15 cellular contexts compared by ENCODE assay signal in genomic region chr9:133473743-133474142, GRCh38. TPM values are rescaled to one million over a fixed set of nuclear protein-coding genes. Genes with fewer than 3 reads are reported as not detected.
A peak's percentile ranks its signal among the peaks of the same experiment; 100 is the strongest.
DNase-seq lines count a peak whose midpoint lies in the region; ATAC-seq, FAIRE-seq and TF ChIP-seq lines count a peak whose summit lies in the region.
"Had no signal": no experiment of that assay in that cellular context is flagged by ENCODE, and none has a peak within 500 bp of the region (broad histone marks: within the 10 kb centered on the region; RNA-seq: fewer than 3 reads in every experiment).

No MANE protein-coding gene starts in this region.

- H3K4me2 ChIP-seq in BLaER1 (peak overlapping the region; percentile 65), GM12878 (ENCODE audit: control insufficient read depth, insufficient read depth) (no peak overlapping the region)
- H3K4me2 ChIP-seq: A549 had no signal

- H3K9me3 ChIP-seq in BLaER1 (no peaks in the 10 kb centered on the region), GM12878 (replicated peaks; ENCODE audit: control insufficient read depth, insufficient read depth, low read length) (no peaks in the 10 kb centered on the region), suprapubic skin (no peaks in the 10 kb centered on the region)
- H3K9me3 ChIP-seq: A549, SJSA1 had no signal

- intact Hi-C loops in GM12878 (cut with micrococcal nuclease; ENCODE audit: unreplicated experiment) = no loop called here

- H3K4me3 ChIP-seq in BLaER1 = no peak overlapping the region
- no peak overlapping the region for H3K4me3 ChIP-seq in GM12878
- no peak overlapping the region for H3K4me3 ChIP-seq in suprapubic skin
- H3K4me3 ChIP-seq: A549, SJSA1 had no signal

- DNase-seq in GM12878 (ENCODE audit: low read depth, low spot score) (no peak), suprapubic skin (ENCODE audit: low spot score in 2 of 2) (no peak)
- DNase-seq: DMS79, GOT3, NCI-H1105 treated with DMSO at 0.1 percent for 48 hours, NCI-H1694, NCI-H2081 treated with DMSO at 0.1 percent for 48 hours had no signal

- RAD21 ChIA-PET in GM12878 (lab: Charles Lee; ENCODE audit: unreplicated experiment) = no interaction called here

- H3K36me3 ChIP-seq in BLaER1 = peaks cover 78% of the 10 kb centered on the region
- H3K36me3 ChIP-seq in GM12878 (ENCODE audit: control insufficient read depth in 2 of 2, insufficient read depth in 2 of 2, low read length in 1 of 2) = peaks cover 9 to 24% of the 10 kb centered on the region in 2 experiments; a peak in 3 of 4 replicates
- peaks cover 5% of the 10 kb centered on the region for H3K36me3 ChIP-seq in suprapubic skin

- CTCF ChIA-PET in GM12878 (lab: Yijun Ruan, JAX) = no interaction called here

- TF ChIP-seq CTCF in GM12878 (IDR thresholded peaks at IDR 0.05 in 2 of 3, conservative IDR thresholded peaks at IDR 0.05 in 1 of 3; ENCODE audit: control insufficient read depth in 2 of 3, extremely low read depth in 1 of 3, insufficient read depth in 1 of 3, low read depth in 3 of 3, low read length in 3 of 3) (no peak), suprapubic skin (IDR thresholded peaks at IDR 0.05) (no peak)

- H3K9ac ChIP-seq in BLaER1 (0 out of 2 replicates have a peak overlapping the region, but pooled peaks have one; percentile 34), GM12878 (ENCODE audit: control insufficient read depth, insufficient read depth, low read length) (no peak overlapping the region)

- POLR2A ChIA-PET in GM12878 (lab: Charles Lee) = no interaction called here

- in situ Hi-C loops in GM12878 (cut with MboI) = no loop called here

- SMC1A ChIA-PET in GM12878 (lab: Charles Lee; ENCODE audit: uncharacterized antibody, unreplicated experiment) = no interaction called here

- no peak for ATAC-seq in GM12878
- no peak for ATAC-seq in GM18520 (IDR thresholded peaks at IDR 0.05; ENCODE audit: unreplicated experiment)
- ATAC-seq: A549, Panc1 had no signal

- peaks cover 29% of the 10 kb centered on the region for H3K79me2 ChIP-seq in GM12878 (ENCODE audit: control insufficient read depth, insufficient read depth, low read length)

- WGBS in GM12878 (ENCODE audit: insufficient coverage, insufficient replicate concordance, low lambda C conversion rate, missing lambda C conversion rate) = 95% methylated on average over 19 of the region's 20 CpGs
- WGBS in suprapubic skin = 94% methylated on average over 6 of the region's 20 CpGs

- no peak for TF ChIP-seq EP300 in GM12878 (IDR thresholded peaks at IDR 0.05; ENCODE audit: borderline replicate concordance in 1 of 2, control insufficient read depth in 1 of 2, low read depth in 2 of 2, low read length in 2 of 2)
- no peak for TF ChIP-seq EP300 in suprapubic skin (IDR thresholded peaks at IDR 0.05)

- H4K20me1 ChIP-seq in BLaER1 = peaks cover 44% of the 10 kb centered on the region
- H4K20me1 ChIP-seq in GM12878 (ENCODE audit: control insufficient read depth, insufficient read depth) = peaks cover 3% of the 10 kb centered on the region; the same call in 1 of the 2 replicates

- BruUV-seq in GM12878 (replicated peaks; lab: Mats Ljungman, UMichigan) = no TSS peak

- H3K27ac ChIP-seq in BLaER1 (peak overlapping the region; percentile 55; the same call in 1 of the 2 replicates), GM12878 (ENCODE audit: control insufficient read depth, insufficient read depth) (no peak overlapping the region), suprapubic skin (no peak overlapping the region)
- H3K27ac ChIP-seq: A549, C4-2B, SJSA1 had no signal

- TF ChIP-seq POLR2A in GM12878 (IDR thresholded peaks at IDR 0.05; ENCODE audit: low read depth, low read length) (peak; percentile 47), suprapubic skin (IDR thresholded peaks at IDR 0.05) (no peak)

- no peak for FAIRE-seq in GM12878 (lab: Jason Lieb, UNC)
- FAIRE-seq: A549, D721Med had no signal

- H2AFZ ChIP-seq in GM12878 (ENCODE audit: control insufficient read depth, low read depth, low read length) = no peak overlapping the region

- peaks cover 42% of the 10 kb centered on the region for H3K4me1 ChIP-seq in BLaER1
- H3K4me1 ChIP-seq in GM12878 (ENCODE audit: control insufficient read depth, insufficient read depth, low read length) = peaks cover 15% of the 10 kb centered on the region
- peaks cover 2% of the 10 kb centered on the region for H3K4me1 ChIP-seq in suprapubic skin

- TF ChIP-seq RAD21 in GM12878 (IDR thresholded peaks at IDR 0.05; ENCODE audit: insufficient read depth, low read depth, low read length) = no peak

- H3K27me3 ChIP-seq in BLaER1 (no peaks in the 10 kb centered on the region), GM12878 (replicated peaks in 1 of 2; ENCODE audit: control insufficient read depth in 2 of 2, insufficient read depth in 2 of 2, low read length in 1 of 2) (no peaks in the 10 kb centered on the region), suprapubic skin (no peaks in the 10 kb centered on the region)
- H3K27me3 ChIP-seq: SJSA1 had no signal

RNA-seq across cellular contexts. Expression of gene SLC2A6, which starts 5.2 kb away (rescaled TPM):
- total RNA-seq in GM12878 (2013; cell fraction: nucleolus; rRNA removed) = 74.1 and 77.8 TPM in 2 replicates
- total RNA-seq in GM12878 (2014; rRNA removed) (30.4 and 32.4 TPM in 2 replicates), GM12878 (2014; rRNA removed; fragmentation: Illumina TruSeq; extraction: Trizol) (8.3 and 9.4 TPM in 2 replicates), GM12878 (2021) (34.1 and 36.4 TPM in 2 replicates), suprapubic skin (1 to 10 TPM in 1 of 4 donors, under 1 TPM in 3; 0.29 to 3.7 (median 0.49) TPM)
- polyA plus RNA-seq in GM12878 (2011; ENCODE audit: low read depth) = 4.8 TPM
- polyA plus RNA-seq in GM12878 (2011; rRNA removed) (4.3 and 11.7 TPM in 2 replicates), GM12878 (2014; fragmentation: Illumina TruSeq; extraction: Trizol) (4.3 and 6.6 TPM in 2 replicates), GM12878 (2014; fragmentation: Nextera tagmentation; extraction: Ambion mirVana) (1 to 10 TPM; 1.1 to 6.1 TPM), GM12878 (2014; rRNA removed) (37.9 and 44.7 TPM in 2 replicates), GM12878 (2016; fragmentation: Nextera tagmentation; extraction: Ambion mirVana) (10 to 100 TPM; 24.8 to 28.0 TPM)
- 15.7 and 29.5 TPM in 2 replicates for polyA plus RNA-seq in GM12878 (2011; cell fraction: cytosol; rRNA removed)
- polyA plus RNA-seq in GM12878 (2011; cell fraction: nucleus; rRNA removed) = 26.2 and 33.5 TPM in 2 replicates
- 15.2 and 16.5 TPM in 2 replicates for polyA plus RNA-seq in GM12878 (2012)
- 11.8 and 29.6 TPM in 2 replicates for polyA minus RNA-seq in GM12878 (2011; rRNA and poly(A)+ RNA removed)
- polyA minus RNA-seq in GM12878 (2011; cell fraction: cytosol; rRNA and poly(A)+ RNA removed) = 13.6 and 14.0 TPM in 2 replicates
- 38.4 and 46.0 TPM in 2 replicates for polyA minus RNA-seq in GM12878 (2011; cell fraction: nucleus; rRNA and poly(A)+ RNA removed)

RNA-seq across cellular contexts. Expression of gene CACFD1, which starts 14.0 kb away (rescaled TPM):
- total RNA-seq in GM12878 (2013; cell fraction: nucleolus; rRNA removed) = 8.8 and 9.0 TPM in 2 replicates
- total RNA-seq in GM12878 (2014; rRNA removed) (1.6 and 2.3 TPM in 2 replicates), GM12878 (2014; rRNA removed; fragmentation: Illumina TruSeq; extraction: Trizol) (0.45 and 0.64 TPM in 2 replicates), GM12878 (2021) (2.7 and 4.0 TPM in 2 replicates), suprapubic skin (10 to 100 TPM in 2 of 4 donors, 1 to 10 TPM in 2; 6.8 to 11.6 (median 9.4) TPM)
- 0.87 TPM for polyA plus RNA-seq in GM12878 (2011; ENCODE audit: low read depth)
- polyA plus RNA-seq in GM12878 (2011; rRNA removed) (2.7 and 5.8 TPM in 2 replicates), GM12878 (2014; fragmentation: Illumina TruSeq; extraction: Trizol) (0.14 and 0.35 TPM in 2 replicates), GM12878 (2014; fragmentation: Nextera tagmentation; extraction: Ambion mirVana) (under 1 TPM in 1 of 2 experiments, not detected in 1; 0.09 TPM), GM12878 (2014; rRNA removed) (1.4 and 3.6 TPM in 2 replicates), GM12878 (2016; fragmentation: Nextera tagmentation; extraction: Ambion mirVana) (1 to 10 TPM in 1 of 2 experiments, under 1 TPM in 1; 0.98 to 1.4 TPM)
- 5.2 and 7.4 TPM in 2 replicates for polyA plus RNA-seq in GM12878 (2011; cell fraction: cytosol; rRNA removed)
- polyA plus RNA-seq in GM12878 (2011; cell fraction: nucleus; rRNA removed) = 11.7 and 14.1 TPM in 2 replicates
- polyA plus RNA-seq in GM12878 (2012) = 2.4 and 2.6 TPM in 2 replicates
- polyA minus RNA-seq in GM12878 (2011; rRNA and poly(A)+ RNA removed) = 5.6 and 10.7 TPM in 2 replicates
- polyA minus RNA-seq in GM12878 (2011; cell fraction: cytosol; rRNA and poly(A)+ RNA removed) = 3.0 and 4.4 TPM in 2 replicates
- polyA minus RNA-seq in GM12878 (2011; cell fraction: nucleus; rRNA and poly(A)+ RNA removed) = 11.6 and 16.0 TPM in 2 replicates

RNA-seq across cellular contexts. Expression of gene MYMK, which starts 51.0 kb away (rescaled TPM):
- total RNA-seq in GM12878 (2013; cell fraction: nucleolus; rRNA removed) = not detected in 2 replicates
- total RNA-seq in GM12878 (2014; rRNA removed) = not detected in 2 replicates
- total RNA-seq in GM12878 (2014; rRNA removed; fragmentation: Illumina TruSeq; extraction: Trizol) = not detected in 2 replicates
- not detected in 2 replicates for total RNA-seq in GM12878 (2021)
- polyA plus RNA-seq in GM12878 (2011; ENCODE audit: low read depth) = not detected
- polyA plus RNA-seq in GM12878 (2011; rRNA removed) = not detected in 2 replicates
- polyA plus RNA-seq in GM12878 (2011; cell fraction: cytosol; rRNA removed) = not detected in 2 replicates
- polyA plus RNA-seq in GM12878 (2011; cell fraction: nucleus; rRNA removed) = not detected in 2 replicates
- not detected in 2 replicates for polyA plus RNA-seq in GM12878 (2012)
- polyA plus RNA-seq in GM12878 (2014; fragmentation: Illumina TruSeq; extraction: Trizol) = not detected in 2 replicates
- polyA plus RNA-seq in GM12878 (2014; fragmentation: Nextera tagmentation; extraction: Ambion mirVana) = not detected
- polyA plus RNA-seq in GM12878 (2014; rRNA removed) = not detected in 2 replicates
- not detected for polyA plus RNA-seq in GM12878 (2016; fragmentation: Nextera tagmentation; extraction: Ambion mirVana)
- not detected in 2 replicates for polyA minus RNA-seq in GM12878 (2011; rRNA and poly(A)+ RNA removed)
- not detected in 2 replicates for polyA minus RNA-seq in GM12878 (2011; cell fraction: cytosol; rRNA and poly(A)+ RNA removed)
- polyA minus RNA-seq in GM12878 (2011; cell fraction: nucleus; rRNA and poly(A)+ RNA removed) = not detected in 2 replicates
- total RNA-seq in suprapubic skin = not detected
- total RNA-seq: NCI-H460, SJSA1 had no signal
- polyA plus RNA-seq: A549 had no signal

RNA-seq across cellular contexts. Expression of gene ADAMTS13, which starts 51.6 kb away (rescaled TPM):
- 3.1 and 3.2 TPM in 2 replicates for total RNA-seq in GM12878 (2013; cell fraction: nucleolus; rRNA removed)
- total RNA-seq in GM12878 (2014; rRNA removed) (0.28 and 0.33 TPM in 2 replicates), GM12878 (2014; rRNA removed; fragmentation: Illumina TruSeq; extraction: Trizol) (0.18 and 0.28 TPM in 2 replicates), GM12878 (2021) (1.2 and 2.0 TPM in 2 replicates), suprapubic skin (1 to 10 TPM; 1.2 to 3.3 (median 1.6) TPM)
- polyA plus RNA-seq in GM12878 (2011; ENCODE audit: low read depth) = 1.1 TPM
- polyA plus RNA-seq in GM12878 (2011; rRNA removed) (0.82 and 1.7 TPM in 2 replicates), GM12878 (2014; fragmentation: Illumina TruSeq; extraction: Trizol) (0.22 and 0.28 TPM in 2 replicates), GM12878 (2014; fragmentation: Nextera tagmentation; extraction: Ambion mirVana) (under 1 TPM; 0.08 to 0.15 TPM), GM12878 (2014; rRNA removed) (1.2 and 2.4 TPM in 2 replicates), GM12878 (2016; fragmentation: Nextera tagmentation; extraction: Ambion mirVana) (under 1 TPM; 0.28 to 0.37 TPM)
- polyA plus RNA-seq in GM12878 (2011; cell fraction: cytosol; rRNA removed) = 1.3 and 2.1 TPM in 2 replicates
- polyA plus RNA-seq in GM12878 (2011; cell fraction: nucleus; rRNA removed) = 14.0 and 17.9 TPM in 2 replicates
- polyA plus RNA-seq in GM12878 (2012) = 2.4 and 2.6 TPM in 2 replicates
- 0.88 and 1.5 TPM in 2 replicates for polyA minus RNA-seq in GM12878 (2011; rRNA and poly(A)+ RNA removed)
- 0.40 and 0.83 TPM in 2 replicates for polyA minus RNA-seq in GM12878 (2011; cell fraction: cytosol; rRNA and poly(A)+ RNA removed)
- polyA minus RNA-seq in GM12878 (2011; cell fraction: nucleus; rRNA and poly(A)+ RNA removed) = 1.8 and 1.9 TPM in 2 replicates

RNA-seq across cellular contexts. Expression of gene REXO4, which starts 55.9 kb away (rescaled TPM):
- total RNA-seq in GM12878 (2013; cell fraction: nucleolus; rRNA removed) = 28.7 and 29.1 TPM in 2 replicates
- total RNA-seq in GM12878 (2014; rRNA removed) (31.5 and 33.3 TPM in 2 replicates), GM12878 (2014; rRNA removed; fragmentation: Illumina TruSeq; extraction: Trizol) (16.5 and 20.9 TPM in 2 replicates), GM12878 (2021) (42.1 and 43.9 TPM in 2 replicates), suprapubic skin (10 to 100 TPM; 20.9 to 28.3 (median 22.2) TPM)
- 12.9 TPM for polyA plus RNA-seq in GM12878 (2011; ENCODE audit: low read depth)
- polyA plus RNA-seq in GM12878 (2011; rRNA removed) (23.8 and 27.7 TPM in 2 replicates), GM12878 (2014; fragmentation: Illumina TruSeq; extraction: Trizol) (16.4 and 24.8 TPM in 2 replicates), GM12878 (2014; fragmentation: Nextera tagmentation; extraction: Ambion mirVana) (1 to 10 TPM; 2.7 to 8.4 TPM), GM12878 (2014; rRNA removed) (37.9 and 39.6 TPM in 2 replicates), GM12878 (2016; fragmentation: Nextera tagmentation; extraction: Ambion mirVana) (10 to 100 TPM; 34.0 to 38.9 TPM)
- 30.9 and 39.6 TPM in 2 replicates for polyA plus RNA-seq in GM12878 (2011; cell fraction: cytosol; rRNA removed)
- polyA plus RNA-seq in GM12878 (2011; cell fraction: nucleus; rRNA removed) = 23.1 and 30.9 TPM in 2 replicates
- 22.7 and 26.6 TPM in 2 replicates for polyA plus RNA-seq in GM12878 (2012)
- polyA minus RNA-seq in GM12878 (2011; rRNA and poly(A)+ RNA removed) = 18.3 and 28.3 TPM in 2 replicates
- polyA minus RNA-seq in GM12878 (2011; cell fraction: cytosol; rRNA and poly(A)+ RNA removed) = 12.6 and 13.8 TPM in 2 replicates
- polyA minus RNA-seq in GM12878 (2011; cell fraction: nucleus; rRNA and poly(A)+ RNA removed) = 8.9 and 15.5 TPM in 2 replicates
